In the genomic region with DNA sequence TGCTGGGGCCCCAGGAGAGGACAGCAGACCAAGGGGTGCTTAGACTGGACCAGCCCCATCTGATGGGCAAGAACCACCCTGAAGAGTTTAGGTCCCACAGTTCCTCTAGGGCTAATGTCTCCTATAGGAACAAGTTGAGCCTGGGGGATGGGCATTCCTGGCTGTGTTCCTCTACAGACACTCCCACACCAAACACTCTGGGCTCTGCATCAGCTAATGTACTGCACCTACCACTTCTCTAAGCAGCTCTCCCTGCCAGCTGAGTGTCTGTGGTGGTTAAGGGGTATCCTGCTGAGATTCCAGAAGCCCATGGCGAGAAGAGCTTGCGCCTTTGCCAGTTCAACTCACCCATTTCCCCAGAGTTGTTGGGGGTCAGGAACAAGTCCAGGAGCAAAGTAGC, we compare ENCODE assay signal across 1 cellular context.
TF ChIP-seq lines count a peak whose summit lies in the region.

No MANE protein-coding gene starts in this region.

TF ChIP-seq in GM23338, 12 proteins besides CTCF, POLR2A, EP300 and RAD21 (continued from another document):
- TF ChIP-seq REST (IDR thresholded peaks at IDR 0.05; ENCODE audit: unreplicated experiment) (no peak), ETS1 (IDR thresholded peaks at IDR 0.05) (no peak), ZNF462 (CRISPR knock-in tag; IDR thresholded peaks at IDR 0.05) (no peak)
